Comparison of ENCODE assay signal across 8 cellular contexts in the genomic region with DNA sequence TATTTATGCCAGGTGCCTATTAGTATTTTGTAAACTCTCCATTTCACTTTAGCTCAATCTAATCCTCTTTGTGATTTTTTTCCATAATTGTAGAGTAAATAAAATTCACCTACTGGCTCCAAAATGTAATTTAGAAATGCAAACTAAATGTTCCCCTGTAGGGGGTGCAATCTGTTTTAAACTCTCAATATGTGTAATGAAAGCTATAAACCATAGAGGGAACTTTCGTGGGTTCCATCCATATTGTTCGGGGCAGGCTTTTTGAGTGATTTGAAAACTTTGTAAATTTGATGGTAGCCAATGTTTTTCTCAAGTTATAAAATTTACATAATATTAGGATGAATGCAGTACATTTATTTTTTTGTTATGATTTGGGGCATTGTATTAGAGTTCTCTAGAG. TPM values are rescaled to one million over a fixed set of nuclear protein-coding genes. Genes with fewer than 3 reads are reported as not detected.
DNase-seq lines count a peak whose midpoint lies in the region; ATAC-seq and TF ChIP-seq lines count a peak whose summit lies in the region.

No MANE protein-coding gene starts in this region.

- TF ChIP-seq POLR2A in spleen (IDR thresholded peaks at IDR 0.05), result no peak

- H3K27ac ChIP-seq in HL-60 (replicated peaks) (no peak overlapping the region), spleen (no peak overlapping the region)

- TF ChIP-seq CTCF in HL-60 (IDR thresholded peaks at IDR 0.05; ENCODE audit: insufficient read depth, low read length), result peak; percentile 6
- peak; percentile 42 for TF ChIP-seq CTCF in foreskin fibroblast (IDR thresholded peaks at IDR 0.05; ENCODE audit: low read depth, low read length)
- TF ChIP-seq CTCF in spleen (IDR thresholded peaks at IDR 0.05 in 8 of 11, conservative IDR thresholded peaks at IDR 0.05 in 3 of 11), result peak in 9 of 11 experiments; percentile 21 to 49 (median 39)

- no peaks in the 10 kb centered on the region for H3K36me3 ChIP-seq in spleen

- DNase-seq in GM03348 (ENCODE audit: low spot score), result peak; percentile 37
- no peak for DNase-seq in HL-60 (ENCODE audit: low read depth in 1 of 2, low spot score in 1 of 2)
- DNase-seq in SHP77 treated with DMSO at 0.1 percent for 48 hours (lab: John Stamatoyannopoulos, UW), result peak; percentile 63
- DNase-seq in foreskin fibroblast, result peak in 1 of 2 donors; percentile 61
- DNase-seq in spleen, result no peak
- no peak for DNase-seq in activated T-cell treated with anti-CD3 and anti-CD28 coated beads for 4 hours
- DNase-seq in T-helper 9 cell, result no peak

- H3K27me3 ChIP-seq in HL-60 (ENCODE audit: insufficient read depth, poor library complexity, severe bottlenecking), result no peaks in the 10 kb centered on the region
- no peaks in the 10 kb centered on the region for H3K27me3 ChIP-seq in spleen (replicated peaks in 1 of 7)

- H3K9me3 ChIP-seq in spleen, result peaks cover 0 to 5% (median 0%) of the 10 kb centered on the region in 8 donors

- peaks cover 0 to 26% (median 10%) of the 10 kb centered on the region in 6 donors for H3K4me1 ChIP-seq in spleen

- intact Hi-C loops in spleen (cut with DNase I; ENCODE audit: low total_unique reads), result loop anchor here (10.0 kb wide), 1 partner anchor 248 kb away; the partner anchor contains the start of gene SPTBN1

- H3K4me3 ChIP-seq in HL-60 (replicated peaks; ENCODE audit: insufficient read depth, low read length), result no peak overlapping the region
- H3K4me3 ChIP-seq in foreskin fibroblast (ENCODE audit: low read depth in 1 of 2, low read length in 2 of 2), result no peak overlapping the region
- no peak overlapping the region for H3K4me3 ChIP-seq in spleen

- ATAC-seq in HG03025 (IDR thresholded peaks at IDR 0.05; ENCODE audit: low FRiP score, unreplicated experiment), result no peak

- WGBS in spleen, 5 donors, result 14 to 30% (median 23%) methylated on average over 2 of the region's 2 CpGs

RNA-seq across cellular contexts. Expression of gene TSPYL6, which starts 49.4 kb away (rescaled TPM):
- total RNA-seq in spleen, result under 1 TPM in 2 of 7 donors, not detected in 5; 0.14 to 0.33 TPM
- polyA plus RNA-seq in spleen, result not detected

Comparison
In these comparisons a context has a peak if more than half of its experiments do, and no peak if none do; other contexts are left out.
1. DNase-seq: peak in GM03348 (single experiment) and SHP77 treated with DMSO at 0.1 percent for 48 hours (single experiment); none in HL-60 (0 of 2), spleen (single experiment), activated T-cell treated with anti-CD3 and anti-CD28 coated beads for 4 hours (single experiment) and T-helper 9 cell (single experiment).
2. Peak in every context shown above with its lines, with median percentiles within 50 percentile points of each other: CTCF ChIP-seq.